Comparison of ENCODE assay signal across 8 cellular contexts in the genomic region with DNA sequence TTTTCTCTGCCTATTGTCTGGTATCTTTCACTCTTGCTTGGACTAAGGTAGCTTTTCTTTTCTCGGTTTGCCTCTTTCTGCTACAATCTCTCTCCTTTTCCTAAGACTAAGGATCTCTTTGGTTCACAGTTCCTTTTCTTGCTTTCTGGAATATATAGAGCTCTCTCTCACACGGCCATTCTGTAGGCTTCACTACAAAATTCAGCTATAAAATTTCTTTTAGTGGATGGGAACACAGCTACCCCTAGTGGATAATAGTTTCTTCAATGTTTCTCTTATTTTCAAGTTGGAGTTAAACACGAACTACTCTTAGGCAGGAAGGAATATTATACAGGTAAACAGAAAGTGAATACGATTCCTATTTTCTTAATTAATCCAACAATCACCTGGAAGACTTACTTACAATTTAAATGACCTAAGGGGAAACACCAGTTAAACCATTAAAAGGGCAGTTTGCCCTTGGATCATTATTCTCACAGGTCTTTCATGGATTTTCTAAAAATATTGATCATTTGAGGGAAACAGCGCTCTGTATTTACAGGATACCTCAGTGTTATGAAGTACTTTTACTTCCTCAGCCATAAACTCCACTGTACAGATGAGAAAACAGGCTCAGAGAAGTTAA.
DNase-seq lines count a peak whose midpoint lies in the region; ATAC-seq and TF ChIP-seq lines count a peak whose summit lies in the region.

No MANE protein-coding gene starts in this region.

- H3K4me1 ChIP-seq in right lobe of liver: no peaks in the 10 kb centered on the region

- H3K9me3 ChIP-seq in right lobe of liver: no peaks in the 10 kb centered on the region

- in situ Hi-C loops in astrocyte of the spinal cord (cut with HindIII; ENCODE audit: low sequenced_read_pairs): no loop called here

- no peaks in the 10 kb centered on the region for H3K27me3 ChIP-seq in right lobe of liver

- intact Hi-C loops in right lobe of liver (cut with DNase I): no loop called here

- WGBS in right lobe of liver (ENCODE audit: insufficient coverage, low coverage, low lambda C conversion rate, missing lambda C conversion rate): 34% methylated on average over 5 of the region's 5 CpGs

- no peaks in the 10 kb centered on the region for H3K9me3 Mint-ChIP-seq in T-helper 2 cell treated with Interferon-gamma antibody and Interleukin-4, amounts not matched to agents 5 μg/mL and 100 μg/mL, for 36 hours

- H3K27me3 Mint-ChIP-seq in T-helper 2 cell treated with Interferon-gamma antibody and Interleukin-4, amounts not matched to agents 5 μg/mL and 100 μg/mL, for 36 hours (ENCODE audit: low read depth): peaks cover 10% of the 10 kb centered on the region

- peaks cover 4% of the 10 kb centered on the region for H3K4me1 Mint-ChIP-seq in T-helper 2 cell treated with Interferon-gamma antibody and Interleukin-4, amounts not matched to agents 5 μg/mL and 100 μg/mL, for 36 hours (ENCODE audit: low read depth)

- H3K4me3 ChIP-seq in LNCaP clone FGC (ENCODE audit: low read depth, low read length) (no peak overlapping the region), astrocyte of the spinal cord (ENCODE audit: low read depth, low read length) (no peak overlapping the region), right lobe of liver (no peak overlapping the region)

- TF ChIP-seq CTCF in LNCaP clone FGC (IDR thresholded peaks at IDR 0.05; ENCODE audit: control insufficient read depth, extremely low read depth, insufficient read depth) (peak; percentile 40), astrocyte of the spinal cord (IDR thresholded peaks at IDR 0.05; ENCODE audit: low read depth, low read length) (peak; percentile 48), right lobe of liver (IDR thresholded peaks at IDR 0.05) (peak; percentile 42 to 49 (median 44))

- ATAC-seq in right lobe of liver (peak; percentile 56 to 66 (median 62)), HG03520 (IDR thresholded peaks at IDR 0.05; ENCODE audit: unreplicated experiment) (no peak), GM19395 (IDR thresholded peaks at IDR 0.05; ENCODE audit: unreplicated experiment) (no peak), HG02763 (IDR thresholded peaks at IDR 0.05; ENCODE audit: unreplicated experiment) (no peak)

- no peaks in the 10 kb centered on the region for H3K36me3 Mint-ChIP-seq in T-helper 2 cell treated with Interferon-gamma antibody and Interleukin-4, amounts not matched to agents 5 μg/mL and 100 μg/mL, for 36 hours (ENCODE audit: low read depth)

- peak; percentile 77 for DNase-seq in DMS53 (lab: John Stamatoyannopoulos, UW)
- DNase-seq in LNCaP clone FGC (ENCODE audit: low read depth): peak; percentile 33
- peak; percentile 48 for DNase-seq in astrocyte of the spinal cord (ENCODE audit: low read depth, low spot score)
- DNase-seq in right lobe of liver: no peak
- no peak for DNase-seq in T-helper 2 cell treated with Interferon-gamma antibody and Interleukin-4, amounts not matched to agents 5 μg/mL and 100 μg/mL, for 36 hours (ENCODE audit: low spot score)

- H3K36me3 ChIP-seq in right lobe of liver: no peaks in the 10 kb centered on the region

- no peak overlapping the region for H3K27ac Mint-ChIP-seq in T-helper 2 cell treated with Interferon-gamma antibody and Interleukin-4, amounts not matched to agents 5 μg/mL and 100 μg/mL, for 36 hours

- H3K27ac ChIP-seq in right lobe of liver: no peak overlapping the region

- H3K4me3 Mint-ChIP-seq in T-helper 2 cell treated with Interferon-gamma antibody and Interleukin-4, amounts not matched to agents 5 μg/mL and 100 μg/mL, for 36 hours: no peak overlapping the region

- TF ChIP-seq POLR2A in right lobe of liver (IDR thresholded peaks at IDR 0.05): no peak

Comparison
In these comparisons a context has a peak if more than half of its experiments do, and no peak if none do; other contexts are left out.
1. DNase-seq: peak in DMS53 (single experiment), LNCaP clone FGC (single experiment) and astrocyte of the spinal cord (single experiment); none in right lobe of liver (0 of 3) and T-helper 2 cell treated with Interferon-gamma antibody and Interleukin-4, amounts not matched to agents 5 μg/mL and 100 μg/mL, for 36 hours (single experiment).
2. ATAC-seq: peak in right lobe of liver (4 of 4); none in HG03520 (single experiment), GM19395 (single experiment) and HG02763 (single experiment).
3. Peak in every context shown above with its lines, with median percentiles within 50 percentile points of each other: CTCF ChIP-seq.